Comparison of ENCODE assay signal across 20 cellular contexts in genomic region chr12:32102234-32102633, GRCh38.
"Had no signal": no experiment of that assay in that cellular context is flagged by ENCODE, and none has a peak within 500 bp of the region (broad histone marks: within the 10 kb centered on the region; RNA-seq: fewer than 3 reads in every experiment).

No MANE protein-coding gene starts in this region.

- H3K4me1 ChIP-seq: uterus had no signal

- H3K27me3 ChIP-seq: cardiac muscle cell, heart right ventricle, neural progenitor cell, testis, uterus had no signal

- H3K4me3 ChIP-seq: cardiac muscle cell, heart right ventricle, left ventricle myocardium inferior, neural progenitor cell, testis, uterus had no signal

- H3K4me2 ChIP-seq: neural progenitor cell had no signal

- H3K9me3 ChIP-seq: heart right ventricle, left ventricle myocardium inferior, testis, uterus had no signal

- H3K36me3 ChIP-seq: cardiac muscle cell, heart right ventricle, left ventricle myocardium inferior, neural progenitor cell, uterus had no signal

- H3K27ac ChIP-seq: cardiac muscle cell, left ventricle myocardium inferior, neural progenitor cell, testis, uterus had no signal

- ATAC-seq: heart right ventricle; naive thymus-derived CD8-positive, alpha-beta T cell; sciatic nerve; stimulated activated naive B cell treated with anti-CD40 and anti-IgM and Interleukin-4, amounts not matched to agents 10 μg/mL and 1 μg/mL and 100 μg/mL, for 72 hours had no signal

- H3K9ac ChIP-seq: neural progenitor cell had no signal

- DNase-seq: activated CD4-positive, alpha-beta T cell treated with anti-CD3 and anti-CD28 coated beads for 4 hours; activated CD4-positive, alpha-beta T cell treated with anti-CD3 and anti-CD28 coated beads, Interleukin-2, amount 50 U/mL, for 48 hours; activated CD4-positive, CD25-positive, alpha-beta regulatory T cell; activated CD8-positive, alpha-beta memory T cell treated with anti-CD3 and anti-CD28 coated beads, Interleukin-2, amount 50 U/mL, for 48 hours; activated naive CD4-positive, alpha-beta T cell treated with anti-CD3 and anti-CD28 coated beads for 36 hours; activated T-cell treated with anti-CD3 and anti-CD28 coated beads, Interleukin-2, amount 50 U/mL, for 48 hours; amygdala; effector CD4-positive, alpha-beta T cell; heart right ventricle; left ventricle myocardium inferior; naive thymus-derived CD8-positive, alpha-beta T cell; stimulated activated CD4-positive, alpha-beta T cell treated with anti-CD3 and anti-CD28 coated beads, Interleukin-2, amount 100 ng/mL, for 48 hours; stimulated activated CD8-positive, alpha-beta memory T cell treated with anti-CD3 and anti-CD28 coated beads, Interleukin-4, amount 100 ng/mL, for 48 hours; stimulated activated naive B cell treated with anti-CD40 and anti-IgM and Interleukin-4, amounts not matched to agents 10 μg/mL and 1 μg/mL and 100 μg/mL, for 72 hours; testis; trophoblast cell; uterus had no signal
